ENCODE assay signal across 2 cellular contexts in genomic region chr22:46638601-46639431, GRCh38.
TF ChIP-seq lines count a peak whose summit lies in the region.

No MANE protein-coding gene starts in this region.

TF ChIP-seq in HepG2, 621 proteins besides CTCF, POLR2A, EP300 and RAD21 (continues in another document):
- TF ChIP-seq ZNF891 (CRISPR knock-in tag; IDR thresholded peaks at IDR 0.05) (no peak), ZNF281 (CRISPR knock-in tag; IDR thresholded peaks at IDR 0.05; ENCODE audit: borderline replicate concordance) (peak; percentile 66; the same call in 1 of the 2 replicates), RAD51 (IDR thresholded peaks at IDR 0.05; ENCODE audit: borderline replicate concordance) (no peak), ZNF496 (CRISPR knock-in tag; IDR thresholded peaks at IDR 0.05; ENCODE audit: insufficient replicate concordance) (no peak), ZSCAN9 (CRISPR knock-in tag; IDR thresholded peaks at IDR 0.05; ENCODE audit: borderline replicate concordance) (peak; percentile 70; the same call in 1 of the 2 replicates), FOXA1 (IDR thresholded peaks at IDR 0.05) (peak; percentile 97), FOXA1 (CRISPR knock-in tag; IDR thresholded peaks at IDR 0.05) (peak; percentile 96), THRA (CRISPR knock-in tag; IDR thresholded peaks at IDR 0.05; ENCODE audit: borderline replicate concordance) (peak; percentile 65; the same call in 1 of the 2 replicates), TAF15 (IDR thresholded peaks at IDR 0.05; ENCODE audit: low read depth, low read length, poor library complexity, severe bottlenecking) (no peak), KLF13 (CRISPR knock-in tag; IDR thresholded peaks at IDR 0.05) (no peak), TRIM24 (CRISPR knock-in tag; IDR thresholded peaks at IDR 0.05) (peak; percentile 78; the same call in 1 of the 2 replicates), SNAPC2 (CRISPR knock-in tag; IDR thresholded peaks at IDR 0.05) (no peak; the same call in 1 of the 2 replicates), ZNF24 (IDR thresholded peaks at IDR 0.05) (no peak), TBP (CRISPR knock-in tag; IDR thresholded peaks at IDR 0.05) (no peak), SP1 (IDR thresholded peaks at IDR 0.05) (no peak), SP1 (CRISPR knock-in tag; IDR thresholded peaks at IDR 0.05) (no peak), HDAC6 (IDR thresholded peaks at IDR 0.05; ENCODE audit: low read depth, low read length) (no peak), ZNF780A (CRISPR knock-in tag; IDR thresholded peaks at IDR 0.05) (no peak; the same call in 1 of the 2 replicates), TAF1 (CRISPR knock-in tag; IDR thresholded peaks at IDR 0.05) (no peak), SP2 (CRISPR knock-in tag; IDR thresholded peaks at IDR 0.05) (no peak), ZNF713 (CRISPR knock-in tag; IDR thresholded peaks at IDR 0.05) (no peak), EED (CRISPR knock-in tag; IDR thresholded peaks at IDR 0.05) (no peak), SALL1 (CRISPR knock-in tag; IDR thresholded peaks at IDR 0.05) (peak; percentile 99), ETS1 (CRISPR knock-in tag; IDR thresholded peaks at IDR 0.05) (no peak), MEIS2 (CRISPR knock-in tag; IDR thresholded peaks at IDR 0.05) (no peak), RFXAP (CRISPR knock-in tag; IDR thresholded peaks at IDR 0.05; ENCODE audit: borderline replicate concordance) (peak; percentile 39; the same call in 1 of the 2 replicates), CEBPZ (IDR thresholded peaks at IDR 0.05; ENCODE audit: low read length) (no peak)

TF ChIP-seq in HEK293T, 16 proteins besides CTCF, POLR2A, EP300 and RAD21:
- TF ChIP-seq FOXM1 (IDR thresholded peaks at IDR 0.05; ENCODE audit: borderline replicate concordance) (no peak), FOXA1 (IDR thresholded peaks at IDR 0.05) (no peak), L3MBTL2 (conservative IDR thresholded peaks at IDR 0.05) (no peak), LEF1 (IDR thresholded peaks at IDR 0.05; ENCODE audit: borderline replicate concordance) (no peak), CTBP1 (IDR thresholded peaks at IDR 0.05; ENCODE audit: borderline replicate concordance) (no peak), ARNT (IDR thresholded peaks at IDR 0.05) (no peak), FOXK2 (IDR thresholded peaks at IDR 0.05) (no peak), PKNOX1 (IDR thresholded peaks at IDR 0.05) (no peak), HDGF (IDR thresholded peaks at IDR 0.05; ENCODE audit: borderline replicate concordance) (no peak), SUZ12 (IDR thresholded peaks at IDR 0.05) (no peak), ELF4 (IDR thresholded peaks at IDR 0.05) (no peak), NFRKB (IDR thresholded peaks at IDR 0.05) (no peak), SP1 (IDR thresholded peaks at IDR 0.05) (no peak), ZNF384 (IDR thresholded peaks at IDR 0.05) (no peak), BHLHE40 (IDR thresholded peaks at IDR 0.05; ENCODE audit: borderline replicate concordance) (no peak), TARDBP (IDR thresholded peaks at IDR 0.05) (no peak)
TF ChIP-seq in HEK293T: peak in this region for 0.
